In the genomic region with DNA sequence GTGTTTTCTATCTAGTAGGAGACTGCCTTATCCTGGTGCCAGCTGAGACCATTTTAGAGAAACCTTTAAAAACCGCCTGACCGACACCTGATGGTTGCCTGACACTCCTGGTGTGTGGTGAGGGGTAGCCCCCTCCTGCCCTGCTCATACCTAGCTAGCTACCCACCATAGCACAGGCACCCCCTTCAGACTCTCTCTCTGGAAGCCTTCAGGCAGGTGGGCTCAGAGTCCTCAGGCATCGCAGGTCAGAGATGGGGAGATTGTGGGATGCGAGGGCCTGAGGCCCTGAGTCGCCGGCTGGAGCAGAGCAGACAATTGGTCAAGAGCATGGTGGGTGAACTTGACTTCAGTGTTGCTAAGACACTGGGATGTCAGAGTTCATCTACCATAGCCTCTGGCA, we compare ENCODE assay signal across 18 cellular contexts.
"Had no signal": no experiment of that assay in that cellular context is flagged by ENCODE, and none has a peak within 500 bp of the region (broad histone marks: within the 10 kb centered on the region; RNA-seq: fewer than 3 reads in every experiment).

No MANE protein-coding gene starts in this region.

- H3K27me3 ChIP-seq: body of pancreas, upper lobe of left lung, vagina had no signal

- DNase-seq: activated CD4-positive, alpha-beta T cell treated with anti-CD3 and anti-CD28 coated beads for 36 hours; activated CD4-positive, alpha-beta T cell treated with anti-CD3 and anti-CD28 coated beads, Interleukin-2, amount 50 U/mL, for 4 hours; activated CD4-positive, CD25-positive, alpha-beta regulatory T cell; activated naive CD4-positive, alpha-beta T cell treated with anti-CD3 and anti-CD28 coated beads for 36 hours; activated naive CD8-positive, alpha-beta T cell treated with anti-CD3 and anti-CD28 coated beads for 36 hours; activated T-cell treated with anti-CD3 and anti-CD28 coated beads, Interleukin-2, amount 50 U/mL, for 48 hours; body of pancreas; cerebellar nuclear complex; kidney glomerular epithelial cell; left ventricle myocardium superior; stimulated activated CD4-positive, alpha-beta T cell treated with anti-CD3 and anti-CD28 coated beads, Interleukin-15, amount 100 ng/mL, for 24 hours; stimulated activated CD4-positive, alpha-beta T cell treated with anti-CD3 and anti-CD28 coated beads, Interleukin-2, amount 100 ng/mL, for 24 hours; stimulated activated naive B cell treated with anti-CD40 and anti-IgM and Interleukin-4, amounts not matched to agents 10 μg/mL and 1 μg/mL and 100 μg/mL, for 72 hours had no signal

- H3K4me3 ChIP-seq: adrenal gland, body of pancreas, smooth muscle cell, thoracic aorta, upper lobe of left lung, vagina had no signal

- H3K27ac ChIP-seq: adrenal gland, body of pancreas, thoracic aorta, upper lobe of left lung, vagina had no signal

- H3K4me1 ChIP-seq: adrenal gland, body of pancreas, upper lobe of left lung, vagina had no signal

- H3K36me3 ChIP-seq: adrenal gland, thoracic aorta, upper lobe of left lung, vagina had no signal

- H3K9me3 ChIP-seq: adrenal gland, body of pancreas, thoracic aorta, upper lobe of left lung, vagina had no signal
